In the genomic region with DNA sequence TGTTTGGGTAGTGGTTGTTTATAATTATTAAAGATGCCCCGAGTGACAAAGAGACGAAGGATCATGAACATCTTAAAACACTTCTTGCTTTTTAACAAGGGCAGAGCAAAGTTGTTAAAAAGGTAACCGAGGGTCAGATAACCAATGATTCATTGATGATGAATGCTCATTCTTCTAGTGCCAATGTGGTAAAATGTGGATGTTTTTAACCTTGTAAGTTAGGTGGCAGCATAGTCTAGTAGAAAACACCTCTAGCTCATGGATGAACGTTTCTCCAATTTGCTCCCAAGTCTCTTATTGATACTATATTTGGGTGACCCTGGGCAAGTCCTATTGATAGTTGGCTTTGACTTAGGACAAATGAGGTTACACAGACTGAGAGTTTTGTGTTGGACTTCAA, we compare ENCODE assay signal across 15 cellular contexts.
DNase-seq lines count a peak whose midpoint lies in the region; TF ChIP-seq lines count a peak whose summit lies in the region.
"Had no signal": no experiment of that assay in that cellular context is flagged by ENCODE, and none has a peak within 500 bp of the region (broad histone marks: within the 10 kb centered on the region; RNA-seq: fewer than 3 reads in every experiment).

No MANE protein-coding gene starts in this region.

- no peak for TF ChIP-seq CTCF in GM20000 (IDR thresholded peaks at IDR 0.05; ENCODE audit: extremely low read depth, missing control alignments)

- peak; percentile 39 for DNase-seq in 8988T
- DNase-seq in EH (ENCODE audit: low read depth): peak; percentile 39
- DNase-seq in OCI-M1 (lab: John Stamatoyannopoulos, UW): peak; percentile 8
- peak; percentile 63 for DNase-seq in astrocyte of the hippocampus (ENCODE audit: low read depth, low spot score)
- no peak for DNase-seq in NCI-H345 (lab: John Stamatoyannopoulos, UW)
- no peak for DNase-seq in midbrain (lab: John Stamatoyannopoulos, UW)
- DNase-seq in GM20000 (ENCODE audit: low spot score): no peak
- DNase-seq in GF-D8 (lab: John Stamatoyannopoulos, UW): no peak
- DNase-seq: activated T-cell treated with anti-CD3 and anti-CD28 coated beads, Interleukin-2, amount 50 U/mL, for 1 hour; Calu3; dorsolateral prefrontal cortex; head of caudate nucleus; NCI-H1436; NCI-H446 treated with DMSO at 0.1 percent for 48 hours; psoas muscle had no signal

Comparison
In these comparisons a context has a peak if more than half of its experiments do, and no peak if none do; other contexts are left out.
1. DNase-seq: peak in 8988T (single experiment), EH (single experiment), OCI-M1 (single experiment) and astrocyte of the hippocampus (single experiment); none in NCI-H345 (single experiment), midbrain (single experiment), GM20000 (single experiment) and GF-D8 (single experiment).